8 cellular contexts compared by ENCODE assay signal in the genomic region with DNA sequence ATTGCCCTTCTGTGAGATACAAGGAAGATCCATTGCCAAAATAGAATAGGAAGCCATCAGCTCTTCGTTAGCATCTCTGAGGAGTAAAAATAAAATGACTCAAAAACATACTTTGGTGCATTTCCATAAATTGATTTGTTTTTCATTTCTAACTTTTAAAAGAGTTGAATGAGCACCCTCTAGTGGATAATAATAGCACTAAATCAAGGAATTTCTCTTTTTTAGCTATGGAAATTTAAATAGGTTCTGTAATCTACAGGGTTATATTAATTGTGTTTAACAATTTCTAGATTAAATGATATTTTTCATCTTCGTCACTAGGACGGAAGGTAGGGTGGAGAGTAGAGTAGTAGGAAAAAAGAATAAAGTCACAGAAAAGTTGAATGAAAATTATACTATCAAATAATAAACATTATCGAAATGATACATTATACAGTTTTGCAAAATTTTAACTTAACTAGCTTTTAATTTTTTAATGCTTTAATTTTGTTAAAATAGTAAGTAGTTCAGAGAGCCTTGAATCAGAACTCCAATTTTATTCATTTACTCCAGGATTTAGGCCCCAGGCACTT. TPM values are rescaled to one million over a fixed set of nuclear protein-coding genes. Genes with fewer than 3 reads are reported as not detected.
DNase-seq lines count a peak whose midpoint lies in the region; ATAC-seq, FAIRE-seq and TF ChIP-seq lines count a peak whose summit lies in the region.

No MANE protein-coding gene starts in this region.

- H3K27me3 ChIP-seq in thyroid gland = no peaks in the 10 kb centered on the region

- in situ Hi-C loops in SK-MEL-5 (cut with HindIII; ENCODE audit: low pct_unique_long_range_greater_than_20kb, low sequenced_read_pairs) = no loop called here

- FAIRE-seq in A204.1 (lab: Jason Lieb, UNC) = peak; percentile 99

- intact Hi-C loops in thyroid gland (cut with DNase I) = loop anchor here (10.0 kb wide), 1 partner anchor 65 kb away; no protein-coding TSS in a partner anchor

- DNase-seq in GM03348 (ENCODE audit: low spot score) (peak; percentile 23), SK-MEL-5 (ENCODE audit: low read depth, low spot score) (peak; percentile 42), fibroblast of the aortic adventitia (ENCODE audit: low read depth) (peak; percentile 62), thyroid gland (no peak)
- DNase-seq in activated CD4-positive, CD25-positive, alpha-beta regulatory T cell treated with anti-CD3 and anti-CD28 coated beads, Interleukin-2, amount 50 U/mL, for 72 hours = no peak

- ATAC-seq in GM18519 (IDR thresholded peaks at IDR 0.05; ENCODE audit: low FRiP score, unreplicated experiment) (no peak), HG03521 (IDR thresholded peaks at IDR 0.05; ENCODE audit: unreplicated experiment) (no peak)

- H3K4me1 ChIP-seq in thyroid gland = no peaks in the 10 kb centered on the region

- H3K27ac ChIP-seq in thyroid gland = no peak overlapping the region

- no peaks in the 10 kb centered on the region for H3K9me3 ChIP-seq in thyroid gland

- no peak for TF ChIP-seq POLR2A in thyroid gland (IDR thresholded peaks at IDR 0.05)

- no peaks in the 10 kb centered on the region for H3K36me3 ChIP-seq in thyroid gland

- no peak overlapping the region for H3K4me3 ChIP-seq in fibroblast of the aortic adventitia (ENCODE audit: low read depth, low read length)
- H3K4me3 ChIP-seq in thyroid gland (replicated peaks in 1 of 3) = no peak overlapping the region

- TF ChIP-seq CTCF in fibroblast of the aortic adventitia (IDR thresholded peaks at IDR 0.05; ENCODE audit: insufficient read depth, low read length) = peak; percentile 53
- TF ChIP-seq CTCF in thyroid gland (IDR thresholded peaks at IDR 0.05) = peak in 5 of 6 experiments; percentile 17 to 65 (median 50)

- WGBS in thyroid gland, 2 donors = 57 to 66% methylated on average over 4 of the region's 4 CpGs

RNA-seq across cellular contexts. Expression of a gene that starts 6.5 kb away (rescaled TPM):
- 13.1 and 13.5 TPM in 2 replicates for total RNA-seq in SK-MEL-5 (2014; rRNA removed; shearing (Covaris generic))
- 4.4 and 5.4 TPM in 2 replicates for polyA plus RNA-seq in SK-MEL-5 (2015; cell fraction: cytosol; rRNA removed)
- 8.5 and 15.5 TPM in 2 replicates for polyA plus RNA-seq in SK-MEL-5 (2015; cell fraction: nucleus; rRNA removed)
- 16.4 and 17.8 TPM in 2 replicates for total RNA-seq in fibroblast of the aortic adventitia (ENCODE audit: low replicate concordance)
- 10 to 100 TPM; 12.5 to 22.5 (median 15.4) TPM for total RNA-seq in thyroid gland

RNA-seq across cellular contexts. Expression of a gene that starts 6.6 kb away (rescaled TPM):
- 7.6 and 8.7 TPM in 2 replicates for total RNA-seq in SK-MEL-5 (2014; rRNA removed; shearing (Covaris generic))
- polyA plus RNA-seq in SK-MEL-5 (2015; cell fraction: cytosol; rRNA removed) = 7.1 TPM in 2 replicates
- polyA plus RNA-seq in SK-MEL-5 (2015; cell fraction: nucleus; rRNA removed) = 5.3 and 8.1 TPM in 2 replicates
- total RNA-seq in fibroblast of the aortic adventitia (ENCODE audit: low replicate concordance) = 3.7 and 6.9 TPM in 2 replicates
- 1 to 10 TPM; 5.5 to 7.7 (median 6.4) TPM for total RNA-seq in thyroid gland

RNA-seq across cellular contexts. Expression of a gene that starts 40.9 kb away (rescaled TPM):
- total RNA-seq in SK-MEL-5 (2014; rRNA removed; shearing (Covaris generic)) = not detected in 2 replicates
- not detected in 2 replicates for polyA plus RNA-seq in SK-MEL-5 (2015; cell fraction: cytosol; rRNA removed)
- not detected in 2 replicates for polyA plus RNA-seq in SK-MEL-5 (2015; cell fraction: nucleus; rRNA removed)
- total RNA-seq in fibroblast of the aortic adventitia (ENCODE audit: low replicate concordance) (not detected in 2 replicates), thyroid gland (not detected)

Comparison
In these comparisons a context has a peak if more than half of its experiments do, and no peak if none do; other contexts are left out.
1. DNase-seq: peak in GM03348 (single experiment), SK-MEL-5 (single experiment) and fibroblast of the aortic adventitia (single experiment); none in thyroid gland (0 of 2) and activated CD4-positive, CD25-positive, alpha-beta regulatory T cell treated with anti-CD3 and anti-CD28 coated beads, Interleukin-2, amount 50 U/mL, for 72 hours (single experiment).